Comparison of ENCODE assay signal across 8 cellular contexts in the genomic region with DNA sequence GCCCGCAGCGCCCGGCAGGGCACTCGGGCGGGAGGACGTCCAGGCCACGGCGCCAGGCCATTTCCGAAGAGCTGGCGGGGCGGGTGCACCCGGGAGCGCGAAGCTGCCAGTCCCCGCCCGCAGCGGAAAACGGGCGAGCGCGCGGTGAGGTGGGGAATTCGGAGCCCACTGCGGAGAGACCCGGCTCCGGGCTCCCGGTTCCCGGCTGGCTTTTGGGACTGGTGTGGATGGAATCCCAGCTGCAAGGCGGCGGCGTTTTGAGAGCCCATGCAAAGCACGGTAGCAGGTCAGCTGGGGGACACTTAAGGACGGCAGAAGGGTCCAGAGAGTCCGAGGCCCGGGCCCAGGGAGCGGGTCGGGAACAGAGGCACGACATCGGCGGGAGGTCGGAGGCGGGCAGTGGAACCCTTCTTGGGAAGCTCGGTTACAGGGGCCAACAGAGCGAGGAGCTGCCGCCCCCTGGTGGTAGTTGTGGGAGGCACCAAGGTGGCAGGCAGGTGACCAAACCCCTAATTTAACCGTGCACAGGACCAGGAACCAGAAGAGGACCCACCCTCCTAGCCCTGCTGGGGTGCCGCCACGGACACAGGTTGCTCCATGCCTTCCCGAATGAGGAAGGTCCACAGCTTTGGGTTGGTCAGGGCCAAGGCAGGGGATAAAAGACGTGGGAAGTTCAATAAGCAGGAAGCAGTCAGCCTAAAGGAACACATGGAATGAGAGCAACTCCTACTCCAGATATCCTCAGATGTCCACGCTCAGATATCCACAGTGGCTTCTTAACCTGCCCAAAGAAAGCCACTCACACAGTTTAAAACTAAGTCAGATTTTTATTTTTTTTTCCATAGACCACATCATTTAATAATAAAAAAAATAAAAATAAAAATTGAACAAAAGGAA. TPM values are rescaled to one million over a fixed set of nuclear protein-coding genes. Genes with fewer than 3 reads are reported as not detected.
A peak's percentile ranks its signal among the peaks of the same experiment; 100 is the strongest.
DNase-seq lines count a peak whose midpoint lies in the region; ATAC-seq and TF ChIP-seq lines count a peak whose summit lies in the region.

No MANE protein-coding gene starts in this region.

- peaks cover 38% of the 10 kb centered on the region for H3K4me1 ChIP-seq in mesenchymal stem cell (ENCODE audit: control insufficient read depth, insufficient read depth, low read depth, low read length)

- no peaks in the 10 kb centered on the region for H3K9me3 ChIP-seq in mesenchymal stem cell (ENCODE audit: control insufficient read depth, low read length)

- no peak overlapping the region for H2BK120ac ChIP-seq in mesenchymal stem cell (ENCODE audit: low read depth, low read length)

- H3K4ac ChIP-seq in mesenchymal stem cell (ENCODE audit: low read depth in 1 of 2, low read length in 2 of 2), result peak overlapping the region in 1 of 2 experiments; percentile 58

- H3K4me3 ChIP-seq in mesenchymal stem cell (ENCODE audit: insufficient read depth in 1 of 2, low read depth in 1 of 2, low read length in 2 of 2), result peak overlapping the region; percentile 63 to 76

- H3K18ac ChIP-seq in mesenchymal stem cell (ENCODE audit: low read depth in 1 of 2, low read length in 2 of 2), result peak overlapping the region; percentile 25 to 29

- H2BK15ac ChIP-seq in mesenchymal stem cell (ENCODE audit: low read depth, poor library complexity, severe bottlenecking), result no peak overlapping the region

- H2AFZ ChIP-seq in mesenchymal stem cell (ENCODE audit: low read depth, low read length), result peak overlapping the region; percentile 39

- no peak overlapping the region for H4K8ac ChIP-seq in mesenchymal stem cell (ENCODE audit: low read length)

- no peak overlapping the region for H3K23ac ChIP-seq in mesenchymal stem cell (ENCODE audit: low read length in 2 of 2)

- H2AK5ac ChIP-seq in mesenchymal stem cell (ENCODE audit: low read length, severe bottlenecking), result no peak overlapping the region

- no peak for TF ChIP-seq POLR2A in erythroblast (IDR thresholded peaks at IDR 0.05; ENCODE audit: low read length)

- peak; percentile 87 for DNase-seq in activated naive CD4-positive, alpha-beta T cell treated with Interleukin-2 at 50 U/mL for 16 hours
- no peak for DNase-seq in activated naive CD4-positive, alpha-beta T cell (lab: John Stamatoyannopoulos, UW)
- peak; percentile 92 for DNase-seq in activated CD4-positive, alpha-beta T cell treated with anti-CD3 and anti-CD28 coated beads for 48 hours
- peak; percentile 94 for DNase-seq in ecto neural progenitor cell (ENCODE audit: low spot score)
- DNase-seq in mesenchymal stem cell, result peak; percentile 86
- peak; percentile 71 for DNase-seq in stimulated activated CD8-positive, alpha-beta memory T cell treated with anti-CD3 and anti-CD28 coated beads, Interleukin-15, amount 100 ng/mL, for 24 hours (ENCODE audit: low read depth)
- DNase-seq in erythroblast (lab: John Stamatoyannopoulos, UW), result no peak

- no peak overlapping the region for H4K91ac ChIP-seq in mesenchymal stem cell (ENCODE audit: low read length)

- H3K14ac ChIP-seq in mesenchymal stem cell (ENCODE audit: low read length in 2 of 2), result no peak overlapping the region

- WGBS in mesenchymal stem cell, result 3% methylated on average over 44 of the region's 51 CpGs

- H3K4me2 ChIP-seq in mesenchymal stem cell (ENCODE audit: low read length, poor library complexity, severe bottlenecking), result peak overlapping the region; percentile 91

- H2BK12ac ChIP-seq in mesenchymal stem cell (ENCODE audit: low read length in 2 of 2), result no peak overlapping the region

- peak; percentile 44 for ATAC-seq in HG03457 (IDR thresholded peaks at IDR 0.05; ENCODE audit: unreplicated experiment)

- peaks cover 6% of the 10 kb centered on the region for H3K79me1 ChIP-seq in mesenchymal stem cell (replicated peaks; ENCODE audit: low read length, poor library complexity, severe bottlenecking)

- H3K9ac ChIP-seq in mesenchymal stem cell (ENCODE audit: low read length), result peak overlapping the region; percentile 75

- peaks cover 38 to 54% of the 10 kb centered on the region in 2 experiments for H3K36me3 ChIP-seq in mesenchymal stem cell (ENCODE audit: control insufficient read depth in 1 of 2, insufficient read depth in 2 of 2, low read depth in 1 of 2, low read length in 2 of 2)

- H3K27me3 ChIP-seq in mesenchymal stem cell (ENCODE audit: control insufficient read depth in 1 of 2, insufficient read depth in 1 of 2, low read length in 2 of 2), result no peaks in the 10 kb centered on the region

- peak overlapping the region; percentile 84 for H3K27ac ChIP-seq in mesenchymal stem cell (ENCODE audit: low read length, poor library complexity, severe bottlenecking)

- no peak overlapping the region for H2BK5ac ChIP-seq in mesenchymal stem cell (ENCODE audit: low read depth, low read length, poor library complexity, severe bottlenecking)

RNA-seq across cellular contexts. Expression of a gene that starts 0.7 kb away (rescaled TPM):
- polyA plus RNA-seq in mesenchymal stem cell (2013, experiment 1 of 2), result 5.8 TPM
- polyA plus RNA-seq in mesenchymal stem cell (2013, experiment 2 of 2), result 5.0 TPM

RNA-seq across cellular contexts. Expression of a gene that starts 16.0 kb away (rescaled TPM):
- not detected for polyA plus RNA-seq in mesenchymal stem cell (2013, experiment 1 of 2)
- not detected for polyA plus RNA-seq in mesenchymal stem cell (2013, experiment 2 of 2)

RNA-seq across cellular contexts. Expression of a gene that starts 23.3 kb away (rescaled TPM):
- 155 TPM for polyA plus RNA-seq in mesenchymal stem cell (2013, experiment 1 of 2)
- 156 TPM for polyA plus RNA-seq in mesenchymal stem cell (2013, experiment 2 of 2)

RNA-seq across cellular contexts. Expression of a gene that starts 36.9 kb away (rescaled TPM):
- 96.0 TPM for polyA plus RNA-seq in mesenchymal stem cell (2013, experiment 1 of 2)
- 87.5 TPM for polyA plus RNA-seq in mesenchymal stem cell (2013, experiment 2 of 2)

RNA-seq across cellular contexts. Expression of a gene that starts 37.3 kb away (rescaled TPM):
- 50.4 TPM for polyA plus RNA-seq in mesenchymal stem cell (2013, experiment 1 of 2)
- polyA plus RNA-seq in mesenchymal stem cell (2013, experiment 2 of 2), result 51.9 TPM

Comparison
In these comparisons a context has a peak if more than half of its experiments do, and no peak if none do; other contexts are left out.
1. DNase-seq: peak in activated naive CD4-positive, alpha-beta T cell treated with Interleukin-2 at 50 U/mL for 16 hours (single experiment), activated CD4-positive, alpha-beta T cell treated with anti-CD3 and anti-CD28 coated beads for 48 hours (single experiment), ecto neural progenitor cell (single experiment), mesenchymal stem cell (single experiment) and stimulated activated CD8-positive, alpha-beta memory T cell treated with anti-CD3 and anti-CD28 coated beads, Interleukin-15, amount 100 ng/mL, for 24 hours (single experiment); none in activated naive CD4-positive, alpha-beta T cell (0 of 4) and erythroblast (0 of 2).